ENCODE assay signal across 21 cellular contexts in genomic region chr6:79755967-79756366, GRCh38.
"Had no signal": no experiment of that assay in that cellular context is flagged by ENCODE, and none has a peak within 500 bp of the region (broad histone marks: within the 10 kb centered on the region; RNA-seq: fewer than 3 reads in every experiment).

No MANE protein-coding gene starts in this region.

- H3K27me3 ChIP-seq: hepatocyte, ovary, right lobe of liver, tibial nerve, uterus had no signal

- ATAC-seq: mucosa of descending colon; naive thymus-derived CD4-positive, alpha-beta T cell; natural killer cell treated with Interleukin-12 subunit alpha and Interleukin-12 subunit beta and Interleukin-15 and Interleukin-18, amount 100 ng/mL, for 72 hours; stimulated activated naive CD8-positive, alpha-beta T cell treated with anti-CD3 and anti-CD28 coated beads, Interleukin-15, amount 100 ng/mL, for 72 hours had no signal

- H3K36me3 ChIP-seq: left ventricle myocardium inferior, ovary, prostate gland, right lobe of liver, tibial nerve, uterus had no signal

- H3K27ac ChIP-seq: hepatocyte, left ventricle myocardium inferior, ovary, prostate gland, right lobe of liver, tibial nerve, uterus had no signal

- H3K4me2 ChIP-seq: hepatocyte, smooth muscle cell had no signal

- H3K9me3 ChIP-seq: left ventricle myocardium inferior, mucosa of descending colon, ovary, prostate gland, right lobe of liver, tibial nerve, uterus had no signal

- H2AFZ ChIP-seq: hepatocyte had no signal

- DNase-seq: islet precursor cell; left ventricle myocardium inferior; midbrain; mucosa of descending colon; naive thymus-derived CD4-positive, alpha-beta T cell; ovary; right lobe of liver; stimulated activated CD4-positive, alpha-beta T cell treated with anti-CD3 and anti-CD28 coated beads, Interleukin-1b, Interleukin-23, amount 100 ng/mL, for 48 hours; stimulated activated CD4-positive, alpha-beta T cell treated with anti-CD3 and anti-CD28 coated beads, Interleukin-2, amount 100 ng/mL, for 48 hours; stimulated activated CD4-positive, alpha-beta T cell treated with anti-CD3 and anti-CD28 coated beads, Interleukin-4, amount 100 ng/mL, for 4 hours; stimulated activated CD8-positive, alpha-beta memory T cell treated with anti-CD3 and anti-CD28 coated beads, Interleukin-4, amount 100 ng/mL, for 48 hours; stimulated activated naive CD4-positive, alpha-beta T cell treated with Interleukin-2 at 50 U/mL for 16 hours; stimulated activated naive CD8-positive, alpha-beta T cell treated with anti-CD3 and anti-CD28 coated beads, Interleukin-15, amount 100 ng/mL, for 72 hours; substantia nigra; uterus had no signal

- H3K79me2 ChIP-seq: hepatocyte had no signal

- H3K4me3 ChIP-seq: hepatocyte, left ventricle myocardium inferior, lung, mucosa of descending colon, ovary, prostate gland, right lobe of liver, smooth muscle cell, tibial nerve, uterus had no signal

- H3K4me1 ChIP-seq: left ventricle myocardium inferior, prostate gland, right lobe of liver, tibial nerve, uterus had no signal
